Comparison of ENCODE assay signal across 17 cellular contexts in the genomic region with DNA sequence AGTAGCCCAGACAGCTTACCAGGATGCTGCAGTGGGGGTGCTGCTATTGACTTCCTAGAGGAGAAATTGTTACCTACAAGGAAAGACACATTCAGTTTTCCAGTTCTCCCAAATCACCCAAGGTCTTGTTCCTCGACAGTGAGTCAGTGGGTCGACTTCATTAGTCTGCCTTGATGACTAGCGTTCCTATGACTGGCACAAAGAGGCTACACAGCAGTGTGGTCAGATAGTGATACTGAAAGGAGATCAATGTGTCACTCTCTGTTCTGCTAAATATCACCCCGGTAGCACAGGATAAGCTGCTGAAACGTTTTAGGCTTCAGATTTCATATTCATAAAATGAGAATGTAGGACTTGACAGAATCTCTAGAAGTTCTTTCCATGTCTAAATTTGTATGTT.
A peak's percentile ranks its signal among the peaks of the same experiment; 100 is the strongest.
DNase-seq lines count a peak whose midpoint lies in the region; ATAC-seq and TF ChIP-seq lines count a peak whose summit lies in the region.
"Had no signal": no experiment of that assay in that cellular context is flagged by ENCODE, and none has a peak within 500 bp of the region (broad histone marks: within the 10 kb centered on the region; RNA-seq: fewer than 3 reads in every experiment).

No MANE protein-coding gene starts in this region.

- H3K27ac Mint-ChIP-seq in GM23338, result no peak overlapping the region
- H3K27ac Mint-ChIP-seq: B cell; CD4-positive, alpha-beta T cell had no signal

- H3K36me3 Mint-ChIP-seq in GM23338 (ENCODE audit: low read depth), result no peaks in the 10 kb centered on the region

- 34 to 40% methylated on average over 5 of the region's 5 CpGs for WGBS in heart right ventricle, 2 donors

- H3F3A ChIP-seq in GM23338 (replicated peaks; ENCODE audit: low read depth), result no peaks in the 10 kb centered on the region

- no peaks in the 10 kb centered on the region for H4K20me1 ChIP-seq in GM23338 (replicated peaks; ENCODE audit: insufficient read depth)

- no peaks in the 10 kb centered on the region for H3K79me2 ChIP-seq in GM23338 (replicated peaks; ENCODE audit: insufficient read depth)

- no peak overlapping the region for H3K4me2 ChIP-seq in GM23338

- H3K4me1 Mint-ChIP-seq in GM23338, result no peaks in the 10 kb centered on the region
- H3K4me1 Mint-ChIP-seq: B cell had no signal

- intact Hi-C loops in heart right ventricle (cut with DNase I), result no loop called here

- H3K4me3 Mint-ChIP-seq in GM23338, result no peak overlapping the region
- H3K4me3 Mint-ChIP-seq: B cell; CD4-positive, alpha-beta T cell had no signal

- TF ChIP-seq CTCF in foreskin keratinocyte (conservative IDR thresholded peaks at IDR 0.05) (no peak), heart right ventricle (IDR thresholded peaks at IDR 0.05) (no peak), GM23338 (conservative IDR thresholded peaks at IDR 0.05; ENCODE audit: low read depth in 2 of 2) (no peak)

- no peak overlapping the region for H2AFZ ChIP-seq in GM23338

- H3K4me1 ChIP-seq in foreskin keratinocyte, result no peaks in the 10 kb centered on the region
- no peaks in the 10 kb centered on the region for H3K4me1 ChIP-seq in heart right ventricle
- H3K4me1 ChIP-seq in GM23338 (ENCODE audit: insufficient read depth), result no peaks in the 10 kb centered on the region
- H3K4me1 ChIP-seq: HAP-1 had no signal

- peaks cover 0 to 18% (median 0%) of the 10 kb centered on the region in 11 donors for H3K9me3 ChIP-seq in heart right ventricle
- H3K9me3 ChIP-seq: HAP-1 had no signal

- H3K27me3 ChIP-seq in foreskin keratinocyte (no peaks in the 10 kb centered on the region), heart right ventricle (peaks cover 0 to 5% (median 0%) of the 10 kb centered on the region in 7 donors), GM23338 (ENCODE audit: insufficient read depth) (no peaks in the 10 kb centered on the region)

- no peaks in the 10 kb centered on the region for H3K36me3 ChIP-seq in heart right ventricle
- H3K36me3 ChIP-seq in GM23338 (ENCODE audit: insufficient read depth), result no peaks in the 10 kb centered on the region
- H3K36me3 ChIP-seq: HAP-1 had no signal

- ATAC-seq in GM18867 (IDR thresholded peaks at IDR 0.05; ENCODE audit: unreplicated experiment) (peak; percentile 49), foreskin keratinocyte (peak; percentile 46), heart right ventricle (no peak), GM23338 (no peak)

- H3K27me3 Mint-ChIP-seq in GM23338 (ENCODE audit: insufficient read depth, low read depth, poor library complexity), result peaks cover 2% of the 10 kb centered on the region
- H3K27me3 Mint-ChIP-seq: B cell; CD4-positive, alpha-beta T cell had no signal

- H3K27ac ChIP-seq in foreskin keratinocyte (no peak overlapping the region), heart right ventricle (no peak overlapping the region), GM23338 (ENCODE audit: low read depth) (no peak overlapping the region)
- H3K27ac ChIP-seq: HL-60 had no signal

- peak; percentile 22 for DNase-seq in COLO829 (ENCODE audit: low spot score)
- peak; percentile 48 for DNase-seq in SK-MEL-5 (ENCODE audit: low read depth, low spot score)
- DNase-seq in foreskin keratinocyte, result no peak
- DNase-seq in GM03348 (ENCODE audit: low spot score), result no peak
- DNase-seq in heart right ventricle, result no peak
- no peak for DNase-seq in HUDEP-2 (lab: John Stamatoyannopoulos, UW; ENCODE audit: unreplicated experiment in 76 of 76)
- no peak for DNase-seq in GM23338 (ENCODE audit: low spot score)
- DNase-seq: CD4-positive, alpha-beta T cell; DMS153; DMS79 treated with DMSO at 0.1 percent for 48 hours; GDM1; IMR-90; KBM-7 had no signal

- no peaks in the 10 kb centered on the region for H3K9me2 ChIP-seq in GM23338 (ENCODE audit: insufficient read depth)

- H3K9me3 Mint-ChIP-seq in GM23338, result no peaks in the 10 kb centered on the region

- in situ Hi-C loops in SK-MEL-5 (cut with HindIII; ENCODE audit: low pct_unique_long_range_greater_than_20kb, low sequenced_read_pairs), result no loop called here

- H3K4me3 ChIP-seq in heart right ventricle, result no peak overlapping the region
- H3K4me3 ChIP-seq in GM23338, result no peak overlapping the region
- H3K4me3 ChIP-seq: HAP-1 had no signal

TF ChIP-seq in GM23338, 12 proteins besides CTCF, POLR2A, EP300 and RAD21 (continues in another document):
- TF ChIP-seq ZNF331 (CRISPR knock-in tag; IDR thresholded peaks at IDR 0.05; ENCODE audit: low read depth), result no peak
- TF ChIP-seq EZH2phosphoT487 (IDR thresholded peaks at IDR 0.05; ENCODE audit: unreplicated experiment), result no peak
- no peak for TF ChIP-seq REST (IDR thresholded peaks at IDR 0.05; ENCODE audit: unreplicated experiment)
- no peak for TF ChIP-seq EZH2 (IDR thresholded peaks at IDR 0.05; ENCODE audit: low read depth, unreplicated experiment)
- TF ChIP-seq POLR2AphosphoS5 (IDR thresholded peaks at IDR 0.05; ENCODE audit: low read depth), result no peak
- TF ChIP-seq ZNF114 (CRISPR knock-in tag; IDR thresholded peaks at IDR 0.05), result no peak
- no peak for TF ChIP-seq CREB1 (CRISPR knock-in tag; IDR thresholded peaks at IDR 0.05; ENCODE audit: low read depth)

Comparison
In these comparisons a context has a peak if more than half of its experiments do, and no peak if none do; other contexts are left out.
1. DNase-seq: peak in COLO829 (single experiment) and SK-MEL-5 (single experiment); none in foreskin keratinocyte (0 of 2), GM03348 (single experiment), heart right ventricle (0 of 2), HUDEP-2 (0 of 76) and GM23338 (single experiment).
2. ATAC-seq: peak in GM18867 (single experiment) and foreskin keratinocyte (single experiment); none in heart right ventricle (0 of 8) and GM23338 (single experiment).